ENCODE assay signal across 12 cellular contexts in genomic region chr7:131039355-131039762, GRCh38.
DNase-seq lines count a peak whose midpoint lies in the region; ATAC-seq lines count a peak whose summit lies in the region.
"Had no signal": no experiment of that assay in that cellular context is flagged by ENCODE, and none has a peak within 500 bp of the region (broad histone marks: within the 10 kb centered on the region; RNA-seq: fewer than 3 reads in every experiment).

No MANE protein-coding gene starts in this region.

- H3K4me1 Mint-ChIP-seq in activated T-cell treated with anti-CD3 and anti-CD28 coated beads, Interleukin-2, amount 50 U/mL, for 72 hours (ENCODE audit: low read depth) = peaks cover 83% of the 10 kb centered on the region
- peaks cover 71% of the 10 kb centered on the region for H3K4me1 Mint-ChIP-seq in activated naive CD8-positive, alpha-beta T cell (ENCODE audit: low read depth)

- no peak for ATAC-seq in activated T-cell treated with anti-CD3 and anti-CD28 coated beads, Interleukin-2, amount 50 U/mL, for 72 hours (replicated peaks in 1 of 2)
- ATAC-seq in HG02938 (IDR thresholded peaks at IDR 0.05; ENCODE audit: unreplicated experiment) = no peak
- ATAC-seq in GM21515 (IDR thresholded peaks at IDR 0.05; ENCODE audit: unreplicated experiment) = no peak

- H3K9me3 Mint-ChIP-seq in activated T-cell treated with anti-CD3 and anti-CD28 coated beads, Interleukin-2, amount 50 U/mL, for 72 hours = no peaks in the 10 kb centered on the region
- no peaks in the 10 kb centered on the region for H3K9me3 Mint-ChIP-seq in activated naive CD8-positive, alpha-beta T cell (ENCODE audit: low read depth)

- H3K4me3 Mint-ChIP-seq in activated T-cell treated with anti-CD3 and anti-CD28 coated beads, Interleukin-2, amount 50 U/mL, for 72 hours = peak overlapping the region in 1 of 2 donors; percentile 58
- H3K4me3 Mint-ChIP-seq in activated naive CD8-positive, alpha-beta T cell = peak overlapping the region; percentile 23

- H3K36me3 Mint-ChIP-seq in activated T-cell treated with anti-CD3 and anti-CD28 coated beads, Interleukin-2, amount 50 U/mL, for 72 hours (ENCODE audit: insufficient read depth in 2 of 2) = peaks cover 3 to 5% of the 10 kb centered on the region in 2 donors
- H3K36me3 Mint-ChIP-seq in activated naive CD8-positive, alpha-beta T cell = peaks cover 10% of the 10 kb centered on the region

- H3K27ac ChIP-seq in substantia nigra (ENCODE audit: low read depth, low read length, poor library complexity, severe bottlenecking) = peak overlapping the region; percentile 35

- DNase-seq in activated T-cell treated with anti-CD3 and anti-CD28 coated beads, Interleukin-2, amount 50 U/mL, for 72 hours = no peak
- no peak for DNase-seq in activated T-cell treated with anti-CD3 and anti-CD28 coated beads, Interleukin-2, amount 50 U/mL, for 1 hour
- DNase-seq in foreskin melanocyte = peak; percentile 55
- DNase-seq in substantia nigra (lab: John Stamatoyannopoulos, UW) = no peak
- DNase-seq in NCI-H1048 (lab: John Stamatoyannopoulos, UW) = no peak
- DNase-seq: cortex of kidney, DMS79, NCI-H1930, T1000 had no signal

- H3K27ac Mint-ChIP-seq in activated T-cell treated with anti-CD3 and anti-CD28 coated beads, Interleukin-2, amount 50 U/mL, for 72 hours = peak overlapping the region; percentile 38
- H3K27ac Mint-ChIP-seq in activated naive CD8-positive, alpha-beta T cell = peak overlapping the region; percentile 85

- no peaks in the 10 kb centered on the region for H3K27me3 Mint-ChIP-seq in activated T-cell treated with anti-CD3 and anti-CD28 coated beads, Interleukin-2, amount 50 U/mL, for 72 hours (ENCODE audit: low read depth)
- H3K27me3 Mint-ChIP-seq in activated naive CD8-positive, alpha-beta T cell = no peaks in the 10 kb centered on the region
